In genomic region chr2:241932895-241933174, GRCh38 we compare ENCODE assay signal across 16 cellular contexts.
A peak's percentile ranks its signal among the peaks of the same experiment; 100 is the strongest.
DNase-seq lines count a peak whose midpoint lies in the region; ATAC-seq and TF ChIP-seq lines count a peak whose summit lies in the region.
"Had no signal": no experiment of that assay in that cellular context is flagged by ENCODE, and none has a peak within 500 bp of the region (broad histone marks: within the 10 kb centered on the region; RNA-seq: fewer than 3 reads in every experiment).

No MANE protein-coding gene starts in this region.

- H3K27me3 ChIP-seq in adipocyte (replicated peaks; ENCODE audit: control insufficient read depth, insufficient read depth, low read length) (no peaks in the 10 kb centered on the region), mesenchymal stem cell (ENCODE audit: control insufficient read depth in 1 of 2, insufficient read depth in 1 of 2, low read length in 2 of 2) (no peaks in the 10 kb centered on the region), skeletal muscle satellite cell (ENCODE audit: control insufficient read depth, insufficient read depth, low read length) (no peaks in the 10 kb centered on the region), GM23338 (ENCODE audit: insufficient read depth) (peaks cover 12% of the 10 kb centered on the region)
- H3K27me3 ChIP-seq: colonic mucosa had no signal

- no peak overlapping the region for H2BK15ac ChIP-seq in mesenchymal stem cell (ENCODE audit: low read depth, poor library complexity, severe bottlenecking)

- peak overlapping the region; percentile 66 for H4K91ac ChIP-seq in mesenchymal stem cell (ENCODE audit: low read length)

- H3K27ac Mint-ChIP-seq in HFFc6 (peak overlapping the region; percentile 82), GM23338 (no peak overlapping the region)

- no peak for DNase-seq in HFFc6
- DNase-seq in adipocyte (ENCODE audit: low read depth), result no peak
- no peak for DNase-seq in mesenchymal stem cell
- no peak for DNase-seq in GM23338 (ENCODE audit: low spot score)
- no peak for DNase-seq in NCI-H1436 treated with DMSO at 0.1 percent for 48 hours (lab: John Stamatoyannopoulos, UW)
- DNase-seq: activated CD4-positive, CD25-positive, alpha-beta regulatory T cell; AML-193; COR-L47; foreskin melanocyte; left cardiac atrium; NCI-H187 treated with DMSO at 0.1 percent for 48 hours; stimulated activated CD4-positive, alpha-beta T cell treated with anti-CD3 and anti-CD28 coated beads, Interleukin-1b, Interleukin-23, amount 100 ng/mL, for 48 hours; stimulated activated naive CD8-positive, alpha-beta T cell treated with anti-CD3 and anti-CD28 coated beads, Interleukin-15, amount 100 ng/mL, for 72 hours had no signal

- H2BK12ac ChIP-seq in mesenchymal stem cell (ENCODE audit: low read length in 2 of 2), result peak overlapping the region in 1 of 2 experiments; percentile 23

- H3K4me1 Mint-ChIP-seq in HFFc6 (ENCODE audit: low read depth), result peaks cover 30% of the 10 kb centered on the region
- H3K4me1 Mint-ChIP-seq in GM23338, result no peaks in the 10 kb centered on the region; the same call in 2 of the 3 replicates
- H3K4me1 Mint-ChIP-seq: stimulated activated naive CD8-positive, alpha-beta T cell treated with anti-CD3 and anti-CD28 coated beads, Interleukin-15, amount 100 ng/mL, for 72 hours had no signal

- H3K9me2 ChIP-seq in GM23338 (ENCODE audit: insufficient read depth), result no peaks in the 10 kb centered on the region

- H3K4me2 ChIP-seq in mesenchymal stem cell (ENCODE audit: low read length, poor library complexity, severe bottlenecking), result no peak overlapping the region
- H3K4me2 ChIP-seq in skeletal muscle satellite cell (ENCODE audit: low read length), result peak overlapping the region; percentile 70
- no peak overlapping the region for H3K4me2 ChIP-seq in GM23338

- H3K79me2 ChIP-seq in GM23338 (replicated peaks; ENCODE audit: insufficient read depth), result no peaks in the 10 kb centered on the region

- H3K27ac ChIP-seq in mesenchymal stem cell (ENCODE audit: low read length, poor library complexity, severe bottlenecking) (no peak overlapping the region), GM23338 (ENCODE audit: low read depth) (no peak overlapping the region)
- H3K27ac ChIP-seq: colonic mucosa had no signal

- no peaks in the 10 kb centered on the region for H4K20me1 ChIP-seq in GM23338 (replicated peaks; ENCODE audit: insufficient read depth)

- H4K8ac ChIP-seq in mesenchymal stem cell (ENCODE audit: low read length), result no peak overlapping the region

- H3K79me1 ChIP-seq in mesenchymal stem cell (replicated peaks; ENCODE audit: low read length, poor library complexity, severe bottlenecking), result no peaks in the 10 kb centered on the region

- no peak overlapping the region for H2AFZ ChIP-seq in mesenchymal stem cell (ENCODE audit: low read depth, low read length)
- H2AFZ ChIP-seq in GM23338, result no peak overlapping the region

- H3K36me3 ChIP-seq in adipocyte (ENCODE audit: control insufficient read depth, insufficient read depth, low read length, severe bottlenecking) (no peaks in the 10 kb centered on the region), mesenchymal stem cell (ENCODE audit: control insufficient read depth in 1 of 2, insufficient read depth in 2 of 2, low read depth in 1 of 2, low read length in 2 of 2) (no peaks in the 10 kb centered on the region), skeletal muscle satellite cell (ENCODE audit: insufficient read depth, low read length) (no peaks in the 10 kb centered on the region), GM23338 (ENCODE audit: insufficient read depth) (no peaks in the 10 kb centered on the region)
- H3K36me3 ChIP-seq: colonic mucosa had no signal

- ATAC-seq in GM23338 (no peak), GM21825 (IDR thresholded peaks at IDR 0.05; ENCODE audit: unreplicated experiment) (no peak)

- no peak for TF ChIP-seq CTCF in HFFc6 (IDR thresholded peaks at IDR 0.05)
- TF ChIP-seq CTCF in GM23338 (conservative IDR thresholded peaks at IDR 0.05; ENCODE audit: low read depth in 2 of 2), result no peak

- H3K4me3 Mint-ChIP-seq in HFFc6 (peak overlapping the region; percentile 79; the same call in 1 of the 2 replicates), GM23338 (no peak overlapping the region)
- H3K4me3 Mint-ChIP-seq: stimulated activated naive CD8-positive, alpha-beta T cell treated with anti-CD3 and anti-CD28 coated beads, Interleukin-15, amount 100 ng/mL, for 72 hours had no signal

- H3K18ac ChIP-seq in mesenchymal stem cell (ENCODE audit: low read depth in 1 of 2, low read length in 2 of 2), result peak overlapping the region in 1 of 2 experiments; percentile 44

- 72% methylated on average over 11 of the region's 11 CpGs for WGBS in mesenchymal stem cell

- no peak overlapping the region for H3K4ac ChIP-seq in mesenchymal stem cell (ENCODE audit: low read depth in 1 of 2, low read length in 2 of 2)

- H3K36me3 Mint-ChIP-seq in HFFc6 (ENCODE audit: low read depth) (0 out of 2 replicates have a peak, but pooled peaks cover 3% of the 10 kb centered on the region), GM23338 (ENCODE audit: low read depth) (peaks cover 9% of the 10 kb centered on the region; the same call in 2 of the 3 replicates)

- no peaks in the 10 kb centered on the region for H3F3A ChIP-seq in GM23338 (replicated peaks; ENCODE audit: low read depth)

- H2AK5ac ChIP-seq in mesenchymal stem cell (ENCODE audit: low read length, severe bottlenecking), result no peak overlapping the region

- H3K23ac ChIP-seq in mesenchymal stem cell (ENCODE audit: low read length in 2 of 2), result peak overlapping the region in 1 of 2 experiments; percentile 63

- peaks cover 8% of the 10 kb centered on the region for H3K9me3 Mint-ChIP-seq in HFFc6
- H3K9me3 Mint-ChIP-seq in GM23338, result peaks cover 11% of the 10 kb centered on the region
- H3K9me3 Mint-ChIP-seq: stimulated activated naive CD8-positive, alpha-beta T cell treated with anti-CD3 and anti-CD28 coated beads, Interleukin-15, amount 100 ng/mL, for 72 hours had no signal

- H3K4me3 ChIP-seq in adipocyte (ENCODE audit: low read length) (no peak overlapping the region), mesenchymal stem cell (ENCODE audit: insufficient read depth in 1 of 2, low read depth in 1 of 2, low read length in 2 of 2) (no peak overlapping the region), skeletal muscle satellite cell (ENCODE audit: low read length) (peak overlapping the region; percentile 53), GM23338 (no peak overlapping the region)
- H3K4me3 ChIP-seq: colonic mucosa had no signal

- H3K9me3 ChIP-seq in adipocyte (ENCODE audit: control insufficient read depth, low read length) (no peaks in the 10 kb centered on the region), mesenchymal stem cell (ENCODE audit: control insufficient read depth, low read length) (no peaks in the 10 kb centered on the region), skeletal muscle satellite cell (replicated peaks; ENCODE audit: low read length) (no peaks in the 10 kb centered on the region)
- H3K9me3 ChIP-seq: colonic mucosa had no signal

- no peak overlapping the region for H3K14ac ChIP-seq in mesenchymal stem cell (ENCODE audit: low read length in 2 of 2)

- H3K9ac ChIP-seq in adipocyte (ENCODE audit: low read length), result peak overlapping the region; percentile 43
- no peak overlapping the region for H3K9ac ChIP-seq in mesenchymal stem cell (ENCODE audit: low read length)
- peak overlapping the region; percentile 53 for H3K9ac ChIP-seq in skeletal muscle satellite cell (ENCODE audit: low read depth, low read length)

- no peak overlapping the region for H2BK5ac ChIP-seq in mesenchymal stem cell (ENCODE audit: low read depth, low read length, poor library complexity, severe bottlenecking)

- H3K4me1 ChIP-seq in adipocyte (ENCODE audit: control insufficient read depth, insufficient read depth, low read length) (peaks cover 8% of the 10 kb centered on the region), mesenchymal stem cell (ENCODE audit: control insufficient read depth, insufficient read depth, low read depth, low read length) (peaks cover 7% of the 10 kb centered on the region), skeletal muscle satellite cell (ENCODE audit: control insufficient read depth, insufficient read depth, low read length) (peaks cover 34% of the 10 kb centered on the region), GM23338 (ENCODE audit: insufficient read depth) (no peaks in the 10 kb centered on the region)

- H2BK120ac ChIP-seq in mesenchymal stem cell (ENCODE audit: low read depth, low read length), result no peak overlapping the region

- H3K27me3 Mint-ChIP-seq in HFFc6 (ENCODE audit: insufficient read depth), result peaks cover 4% of the 10 kb centered on the region; the same call in 1 of the 2 replicates
- peaks cover 3% of the 10 kb centered on the region for H3K27me3 Mint-ChIP-seq in GM23338 (ENCODE audit: insufficient read depth, low read depth, poor library complexity)
- H3K27me3 Mint-ChIP-seq: stimulated activated naive CD8-positive, alpha-beta T cell treated with anti-CD3 and anti-CD28 coated beads, Interleukin-15, amount 100 ng/mL, for 72 hours had no signal

TF ChIP-seq in GM23338, 12 proteins besides CTCF, POLR2A, EP300 and RAD21 (continues in another document):
- TF ChIP-seq JUNB (IDR thresholded peaks at IDR 0.05; ENCODE audit: unreplicated experiment) (no peak), POLR2AphosphoS5 (IDR thresholded peaks at IDR 0.05; ENCODE audit: low read depth) (no peak), EZH2 (IDR thresholded peaks at IDR 0.05; ENCODE audit: low read depth, unreplicated experiment) (no peak), ZNF114 (CRISPR knock-in tag; IDR thresholded peaks at IDR 0.05) (no peak), EZH2phosphoT487 (IDR thresholded peaks at IDR 0.05; ENCODE audit: unreplicated experiment) (no peak), ZNF331 (CRISPR knock-in tag; IDR thresholded peaks at IDR 0.05; ENCODE audit: low read depth) (no peak), NANOG (IDR thresholded peaks at IDR 0.05; ENCODE audit: borderline replicate concordance) (no peak), CREB1 (CRISPR knock-in tag; IDR thresholded peaks at IDR 0.05; ENCODE audit: low read depth) (no peak)
